1 cellular context compared by ENCODE assay signal in genomic region chr4:68123525-68123924, GRCh38.
TF ChIP-seq lines count a peak whose summit lies in the region.

No MANE protein-coding gene starts in this region.

TF ChIP-seq in GM23338, 12 proteins besides CTCF, POLR2A, EP300 and RAD21 (continued from another document):
- TF ChIP-seq, protein P1, sequence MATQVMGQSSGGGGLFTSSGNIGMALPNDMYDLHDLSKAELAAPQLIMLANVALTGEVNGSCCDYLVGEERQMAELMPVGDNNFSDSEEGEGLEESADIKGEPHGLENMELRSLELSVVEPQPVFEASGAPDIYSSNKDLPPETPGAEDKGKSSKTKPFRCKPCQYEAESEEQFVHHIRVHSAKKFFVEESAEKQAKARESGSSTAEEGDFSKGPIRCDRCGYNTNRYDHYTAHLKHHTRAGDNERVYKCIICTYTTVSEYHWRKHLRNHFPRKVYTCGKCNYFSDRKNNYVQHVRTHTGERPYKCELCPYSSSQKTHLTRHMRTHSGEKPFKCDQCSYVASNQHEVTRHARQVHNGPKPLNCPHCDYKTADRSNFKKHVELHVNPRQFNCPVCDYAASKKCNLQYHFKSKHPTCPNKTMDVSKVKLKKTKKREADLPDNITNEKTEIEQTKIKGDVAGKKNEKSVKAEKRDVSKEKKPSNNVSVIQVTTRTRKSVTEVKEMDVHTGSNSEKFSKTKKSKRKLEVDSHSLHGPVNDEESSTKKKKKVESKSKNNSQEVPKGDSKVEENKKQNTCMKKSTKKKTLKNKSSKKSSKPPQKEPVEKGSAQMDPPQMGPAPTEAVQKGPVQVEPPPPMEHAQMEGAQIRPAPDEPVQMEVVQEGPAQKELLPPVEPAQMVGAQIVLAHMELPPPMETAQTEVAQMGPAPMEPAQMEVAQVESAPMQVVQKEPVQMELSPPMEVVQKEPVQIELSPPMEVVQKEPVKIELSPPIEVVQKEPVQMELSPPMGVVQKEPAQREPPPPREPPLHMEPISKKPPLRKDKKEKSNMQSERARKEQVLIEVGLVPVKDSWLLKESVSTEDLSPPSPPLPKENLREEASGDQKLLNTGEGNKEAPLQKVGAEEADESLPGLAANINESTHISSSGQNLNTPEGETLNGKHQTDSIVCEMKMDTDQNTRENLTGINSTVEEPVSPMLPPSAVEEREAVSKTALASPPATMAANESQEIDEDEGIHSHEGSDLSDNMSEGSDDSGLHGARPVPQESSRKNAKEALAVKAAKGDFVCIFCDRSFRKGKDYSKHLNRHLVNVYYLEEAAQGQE (IDR thresholded peaks at IDR 0.05; ENCODE audit: unreplicated experiment) = no peak
- TF ChIP-seq, protein P2, sequence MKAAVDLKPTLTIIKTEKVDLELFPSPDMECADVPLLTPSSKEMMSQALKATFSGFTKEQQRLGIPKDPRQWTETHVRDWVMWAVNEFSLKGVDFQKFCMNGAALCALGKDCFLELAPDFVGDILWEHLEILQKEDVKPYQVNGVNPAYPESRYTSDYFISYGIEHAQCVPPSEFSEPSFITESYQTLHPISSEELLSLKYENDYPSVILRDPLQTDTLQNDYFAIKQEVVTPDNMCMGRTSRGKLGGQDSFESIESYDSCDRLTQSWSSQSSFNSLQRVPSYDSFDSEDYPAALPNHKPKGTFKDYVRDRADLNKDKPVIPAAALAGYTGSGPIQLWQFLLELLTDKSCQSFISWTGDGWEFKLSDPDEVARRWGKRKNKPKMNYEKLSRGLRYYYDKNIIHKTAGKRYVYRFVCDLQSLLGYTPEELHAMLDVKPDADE (IDR thresholded peaks at IDR 0.05) = peak; percentile 66
- TF ChIP-seq EZH2phosphoT487 (IDR thresholded peaks at IDR 0.05; ENCODE audit: unreplicated experiment) = no peak
- TF ChIP-seq NANOG (IDR thresholded peaks at IDR 0.05; ENCODE audit: borderline replicate concordance) = 0 out of 2 replicates have a peak, but pooled peaks have one; percentile 45
- TF ChIP-seq POLR2AphosphoS5 (IDR thresholded peaks at IDR 0.05; ENCODE audit: low read depth) = no peak
- TF ChIP-seq ZNF114 (CRISPR knock-in tag; IDR thresholded peaks at IDR 0.05) = no peak
- peak; percentile 53; the same call in 1 of the 2 replicates for TF ChIP-seq ZNF462 (CRISPR knock-in tag; IDR thresholded peaks at IDR 0.05)
- TF ChIP-seq JUNB (IDR thresholded peaks at IDR 0.05; ENCODE audit: unreplicated experiment) = no peak
- no peak for TF ChIP-seq EZH2 (IDR thresholded peaks at IDR 0.05; ENCODE audit: low read depth, unreplicated experiment)
TF ChIP-seq in GM23338: peak in this region for 4.
